Comparison of ENCODE assay signal across 9 cellular contexts in genomic region chr21:41766051-41766882, GRCh38. TPM values are rescaled to one million over a fixed set of nuclear protein-coding genes. Genes with fewer than 3 reads are reported as not detected.
DNase-seq lines count a peak whose midpoint lies in the region; ATAC-seq, FAIRE-seq and TF ChIP-seq lines count a peak whose summit lies in the region.
"Had no signal": no experiment of that assay in that cellular context is flagged by ENCODE, and none has a peak within 500 bp of the region (broad histone marks: within the 10 kb centered on the region; RNA-seq: fewer than 3 reads in every experiment).

No MANE protein-coding gene starts in this region.

- dilution Hi-C loops in endothelial cell of umbilical vein (cut with MboI; ENCODE audit: extremely low pct_ligation_motif_present, low sequenced_read_pairs): no loop called here

- H3K27me3 ChIP-seq in BJ (ENCODE audit: control insufficient read depth, insufficient read depth, low read length) (peaks cover 11% of the 10 kb centered on the region), endothelial cell of umbilical vein (ENCODE audit: control insufficient read depth in 2 of 2, insufficient read depth in 2 of 2, low read length in 2 of 2) (peaks cover 93 to 98% of the 10 kb centered on the region in 2 experiments), dorsolateral prefrontal cortex (peaks cover 17 to 100% (median 93%) of the 10 kb centered on the region in 45 donors)

- TF ChIP-seq POLR2A in endothelial cell of umbilical vein (IDR thresholded peaks at IDR 0.05; ENCODE audit: low read depth, low read length): no peak

- in situ Hi-C loops in ACHN (cut with HindIII; ENCODE audit: low pct_ligation_motif_present, low pct_unique_long_range_greater_than_20kb, low sequenced_read_pairs): loop anchor here (25.0 kb wide), 1 partner anchor 154 kb away; no protein-coding TSS in a partner anchor

- H4K20me1 ChIP-seq in endothelial cell of umbilical vein (replicated peaks; ENCODE audit: control insufficient read depth, extremely low read depth, insufficient read depth, low read length): no peaks in the 10 kb centered on the region

- H3K4me2 ChIP-seq in endothelial cell of umbilical vein (ENCODE audit: insufficient read depth, low read length): no peak overlapping the region

- BruUV-seq in endothelial cell of umbilical vein (replicated peaks; lab: Mats Ljungman, UMichigan): no TSS peak

- POLR2A ChIA-PET in BJ (lab: Charles Lee) (no interaction called here), endothelial cell of umbilical vein (lab: Charles Lee) (no interaction called here)
- POLR2A ChIA-PET in naive thymus-derived CD8-positive, alpha-beta T cell (lab: Charles Lee): interaction anchor here (1.4 kb wide), 1 partner anchor 396 kb away, joined by 4 read pairs; no protein-coding TSS in a partner anchor

- no peak for FAIRE-seq in endothelial cell of umbilical vein (lab: Jason Lieb, UNC)

- H2AFZ ChIP-seq in endothelial cell of umbilical vein (ENCODE audit: low read depth, low read length): no peak overlapping the region

- H3K27ac Mint-ChIP-seq in naive thymus-derived CD8-positive, alpha-beta T cell: peak overlapping the region in 2 of 10 donors; percentile 29 to 43

- ATAC-seq in naive thymus-derived CD8-positive, alpha-beta T cell: no peak
- ATAC-seq in GM18870 (IDR thresholded peaks at IDR 0.05; ENCODE audit: unreplicated experiment): no peak

- intact Hi-C loops in endothelial cell of umbilical vein (cut with micrococcal nuclease) (no loop called here), dorsolateral prefrontal cortex (cut with DNase I) (no loop called here)

- H3K4me3 ChIP-seq in BJ (ENCODE audit: low read depth, low read length): peak overlapping the region; percentile 43
- H3K4me3 ChIP-seq in endothelial cell of umbilical vein (replicated peaks in 1 of 3; ENCODE audit: insufficient read depth in 1 of 3, low read depth in 1 of 3, low read length in 3 of 3): no peak overlapping the region
- peak overlapping the region in 6 of 59 donors; percentile 16 to 31 (median 23) for H3K4me3 ChIP-seq in dorsolateral prefrontal cortex

- H3K4me3 Mint-ChIP-seq in naive thymus-derived CD8-positive, alpha-beta T cell: peak overlapping the region; percentile 45 to 92 (median 80)

- CTCF ChIA-PET in BJ (lab: Yijun Ruan, JAX) (interaction anchor here (1.4 to 11.1 kb wide), 3 partner anchors 10 to 155 kb away, joined by 4 to 153 read pairs (median 7); no protein-coding TSS in a partner anchor), endothelial cell of umbilical vein (lab: Charles Lee) (interaction anchor here (1.9 to 3.1 kb wide), 2 partner anchors 12 to 483 kb away, joined by 6 to 10 read pairs; no protein-coding TSS in a partner anchor)

- no peaks in the 10 kb centered on the region for H3K9me3 ChIP-seq in endothelial cell of umbilical vein (replicated peaks; ENCODE audit: control insufficient read depth, insufficient read depth, low read length)

- peaks cover 19 to 82% (median 61%) of the 10 kb centered on the region in 5 donors for H3K27me3 Mint-ChIP-seq in naive thymus-derived CD8-positive, alpha-beta T cell

- no peaks in the 10 kb centered on the region for H3K36me3 Mint-ChIP-seq in naive thymus-derived CD8-positive, alpha-beta T cell

- H3K36me3 ChIP-seq in BJ (ENCODE audit: control insufficient read depth, insufficient read depth, low read length) (no peaks in the 10 kb centered on the region), endothelial cell of umbilical vein (ENCODE audit: control insufficient read depth in 2 of 2, extremely low read depth in 1 of 2, insufficient read depth in 2 of 2, low read length in 2 of 2) (no peaks in the 10 kb centered on the region)

- no peak for DNase-seq in BJ (ENCODE audit: low read depth)
- DNase-seq in NCI-H1105 (lab: John Stamatoyannopoulos, UW): peak; percentile 10
- DNase-seq in endothelial cell of umbilical vein (ENCODE audit: low read depth, low spot score): no peak
- no peak for DNase-seq in naive thymus-derived CD8-positive, alpha-beta T cell
- DNase-seq in activated naive CD4-positive, alpha-beta T cell treated with anti-CD3 and anti-CD28 coated beads, Interleukin-2, amount 50 U/mL, for 16 hours: no peak
- DNase-seq in dorsolateral prefrontal cortex: no peak
- no peak for DNase-seq in ACHN

- no peak overlapping the region for H3K9ac ChIP-seq in endothelial cell of umbilical vein (replicated peaks; ENCODE audit: extremely low read depth, insufficient read depth, low read length)

- no peaks in the 10 kb centered on the region for H3K79me2 ChIP-seq in endothelial cell of umbilical vein (ENCODE audit: control insufficient read depth, insufficient read depth, low read length)

- H3K9me1 ChIP-seq in endothelial cell of umbilical vein (replicated peaks; ENCODE audit: control insufficient read depth, extremely low read depth, insufficient read depth, low read length): no peaks in the 10 kb centered on the region

- H3K9me3 Mint-ChIP-seq in naive thymus-derived CD8-positive, alpha-beta T cell: peaks cover 0 to 4% (median 0%) of the 10 kb centered on the region in 9 donors

- H3K27ac ChIP-seq in endothelial cell of umbilical vein (ENCODE audit: insufficient read depth, low read depth, low read length) (no peak overlapping the region), dorsolateral prefrontal cortex (no peak overlapping the region)

- no peak for TF ChIP-seq CTCF in BJ (IDR thresholded peaks at IDR 0.05; ENCODE audit: insufficient read depth, low read depth, low read length)
- TF ChIP-seq CTCF in endothelial cell of umbilical vein (IDR thresholded peaks at IDR 0.05; ENCODE audit: extremely low read depth in 1 of 2, insufficient read depth in 1 of 2, low read depth in 1 of 2, low read length in 2 of 2): no peak
- no peak for TF ChIP-seq CTCF in dorsolateral prefrontal cortex (IDR thresholded peaks at IDR 0.05 in 54 of 56, conservative IDR thresholded peaks at IDR 0.05 in 2 of 56; ENCODE audit: low read depth in 1 of 56, partially characterized antibody in 56 of 56)

- no peaks in the 10 kb centered on the region for H3K4me1 ChIP-seq in endothelial cell of umbilical vein (ENCODE audit: control insufficient read depth, extremely low read depth, insufficient read depth, low read length)

- peaks cover 21 to 50% (median 42%) of the 10 kb centered on the region in 4 donors for H3K4me1 Mint-ChIP-seq in naive thymus-derived CD8-positive, alpha-beta T cell

TF ChIP-seq in endothelial cell of umbilical vein, 7 proteins besides CTCF, POLR2A, EP300 and RAD21:
- no peak for TF ChIP-seq JUN (IDR thresholded peaks at IDR 0.05; ENCODE audit: borderline replicate concordance, insufficient read depth, insufficient read length, low read depth)
- TF ChIP-seq GATA2 (IDR thresholded peaks at IDR 0.05; ENCODE audit: insufficient read depth, insufficient read length, low read depth, low read length): no peak
- TF ChIP-seq EZH2 (IDR thresholded peaks at IDR 0.05; ENCODE audit: borderline replicate concordance, low read depth, low read length, severe bottlenecking): peak; percentile 87
- TF ChIP-seq MAX (IDR thresholded peaks at IDR 0.05; ENCODE audit: insufficient read depth, insufficient read length): no peak

RNA-seq across cellular contexts. Expression of gene RIPK4, which starts 0.6 kb away (rescaled TPM):
- polyA plus RNA-seq in BJ (2011; rRNA removed) (0.13 and 0.37 TPM in 2 replicates), endothelial cell of umbilical vein (not detected in 2 replicates)
- 0.24 and 1.1 TPM in 2 replicates for polyA minus RNA-seq in BJ (2011; rRNA and poly(A)+ RNA removed)
- total RNA-seq in endothelial cell of umbilical vein (not detected in 2 replicates), dorsolateral prefrontal cortex (under 1 TPM in 27 of 120 experiments, not detected in 93; 0.10 to 0.89 (median 0.15) TPM)
- not detected in 2 replicates for polyA plus RNA-seq in endothelial cell of umbilical vein (2011; cell fraction: cytosol; rRNA removed)
- polyA plus RNA-seq in endothelial cell of umbilical vein (2011; cell fraction: nucleus; rRNA removed): 0.04 TPM in 1 of 2 replicates, not detected in the other
- polyA plus RNA-seq in endothelial cell of umbilical vein (2012): not detected in 2 replicates
- polyA minus RNA-seq in endothelial cell of umbilical vein: not detected in 2 replicates
- polyA minus RNA-seq in endothelial cell of umbilical vein (2011; cell fraction: cytosol; rRNA and poly(A)+ RNA removed): 0.41 TPM
- polyA minus RNA-seq in endothelial cell of umbilical vein (2011; cell fraction: nucleus; rRNA and poly(A)+ RNA removed): not detected in 2 replicates
- total RNA-seq in naive thymus-derived CD8-positive, alpha-beta T cell: 1 to 10 TPM; 1.0 to 1.1 TPM
- under 1 TPM in 1 of 3 donors, not detected in 2; 0.26 TPM for polyA plus RNA-seq in naive thymus-derived CD8-positive, alpha-beta T cell
- total RNA-seq: fibroblast of villous mesenchyme had no signal
